21 cellular contexts compared by ENCODE assay signal in the genomic region with DNA sequence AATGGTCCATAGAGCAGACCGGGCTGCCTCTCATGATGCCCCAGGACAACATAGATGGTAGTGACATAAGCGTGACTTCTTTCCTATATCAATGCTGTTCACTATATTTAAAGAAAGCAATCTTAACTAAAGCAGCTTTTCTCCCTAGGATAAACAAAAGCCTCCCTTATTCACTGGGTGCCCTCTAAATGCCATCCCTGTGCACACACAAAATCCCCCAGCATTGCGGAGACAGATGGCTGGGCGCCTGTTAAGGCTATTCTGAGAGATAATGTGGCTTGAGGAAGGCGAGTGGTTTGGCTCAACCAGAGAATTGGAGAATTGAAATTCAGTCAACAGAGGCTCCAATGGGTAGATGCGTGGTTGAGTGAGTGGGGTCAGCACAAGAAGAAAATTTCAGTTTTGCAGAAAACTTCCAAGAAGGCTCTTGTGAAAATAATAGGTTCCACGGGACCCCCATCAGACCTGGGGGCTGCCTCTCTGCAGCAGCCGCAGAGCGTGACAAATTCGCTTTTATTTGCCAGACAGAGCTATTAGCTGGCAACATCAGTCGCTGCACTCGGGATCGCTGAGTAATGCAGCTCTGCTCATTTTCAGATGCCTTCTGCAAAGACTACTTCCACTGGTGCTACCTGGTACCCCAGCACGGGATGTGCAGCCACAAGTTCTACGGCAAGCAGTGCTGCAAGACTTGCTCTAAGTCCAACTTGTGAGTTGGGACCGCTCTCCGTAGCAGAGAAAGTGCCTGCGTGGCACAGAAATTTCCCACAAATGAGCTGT.
DNase-seq lines count a peak whose midpoint lies in the region; ATAC-seq, FAIRE-seq and TF ChIP-seq lines count a peak whose summit lies in the region.
"Had no signal": no experiment of that assay in that cellular context is flagged by ENCODE, and none has a peak within 500 bp of the region (broad histone marks: within the 10 kb centered on the region; RNA-seq: fewer than 3 reads in every experiment).

No MANE protein-coding gene starts in this region.

- no peak overlapping the region for H2BK5ac ChIP-seq in trophoblast cell (ENCODE audit: low read depth, low read length, poor library complexity)

- no peak for DNase-seq in HTR-8/SVneo (ENCODE audit: insufficient read length, low spot score)
- DNase-seq in SK-MEL-5 (ENCODE audit: low read depth, low spot score), result peak; percentile 79
- no peak for DNase-seq in chondrocyte (ENCODE audit: low spot score)
- DNase-seq in trophoblast cell, result no peak
- no peak for DNase-seq in NCI-H1105 (lab: John Stamatoyannopoulos, UW)
- DNase-seq: activated CD4-positive, alpha-beta T cell treated with anti-CD3 and anti-CD28 coated beads, Interleukin-2, amount 10 ng/mL, durations not matched to agents 7 days and 5 days; activated naive CD4-positive, alpha-beta T cell treated with anti-CD3 and anti-CD28 coated beads, Interleukin-2, amount 50 U/mL, for 16 hours; Calu3; EL; left cardiac atrium; mesendoderm; naive thymus-derived CD4-positive, alpha-beta T cell; NCI-H146; NCI-H526 had no signal

- H3K9ac ChIP-seq in trophoblast cell (ENCODE audit: low read length), result no peak overlapping the region

- H2BK120ac ChIP-seq in trophoblast cell (ENCODE audit: insufficient read depth, low read length, poor library complexity), result peak overlapping the region; percentile 48

- H3K27me3 Mint-ChIP-seq in chondrocyte (ENCODE audit: low read depth), result no peaks in the 10 kb centered on the region
- H3K27me3 Mint-ChIP-seq: activated CD4-positive, alpha-beta T cell treated with anti-CD3 and anti-CD28 coated beads, Interleukin-2, amount 10 ng/mL, durations not matched to agents 7 days and 5 days; naive thymus-derived CD4-positive, alpha-beta T cell; stimulated activated naive CD8-positive, alpha-beta T cell treated with anti-CD3 and anti-CD28 coated beads, Interleukin-15, Interleukin-2, amounts not matched to agents 100 ng/mL and 50 ng/mL, for 24 hours had no signal

- H3K79me1 ChIP-seq in trophoblast cell (ENCODE audit: low read length), result peaks cover 17% of the 10 kb centered on the region

- H3K9me3 Mint-ChIP-seq in chondrocyte (ENCODE audit: low read depth), result peaks cover 3% of the 10 kb centered on the region

- no peaks in the 10 kb centered on the region for H3K36me3 ChIP-seq in trophoblast cell (ENCODE audit: control insufficient read depth in 1 of 2, insufficient read depth in 2 of 2, low read length in 2 of 2)
- H3K36me3 ChIP-seq: right atrium auricular region had no signal

- no peak overlapping the region for H2BK12ac ChIP-seq in trophoblast cell (ENCODE audit: low read length)

- H2AFZ ChIP-seq in trophoblast cell (ENCODE audit: insufficient read depth, low read length, poor library complexity), result no peak overlapping the region

- in situ Hi-C loops in SK-MEL-5 (cut with HindIII; ENCODE audit: low pct_unique_long_range_greater_than_20kb, low sequenced_read_pairs), result no loop called here

- no peaks in the 10 kb centered on the region for H3K9me3 ChIP-seq in trophoblast cell (ENCODE audit: insufficient read depth, low read depth, low read length)
- H3K9me3 ChIP-seq: right atrium auricular region had no signal

- H2AK5ac ChIP-seq in trophoblast cell (ENCODE audit: low read length), result no peak overlapping the region

- H3K4me3 Mint-ChIP-seq in chondrocyte (ENCODE audit: unreplicated experiment), result no peak overlapping the region
- H3K4me3 Mint-ChIP-seq: activated CD4-positive, alpha-beta T cell treated with anti-CD3 and anti-CD28 coated beads, Interleukin-2, amount 10 ng/mL, durations not matched to agents 7 days and 5 days; naive thymus-derived CD4-positive, alpha-beta T cell; stimulated activated naive CD8-positive, alpha-beta T cell treated with anti-CD3 and anti-CD28 coated beads, Interleukin-15, Interleukin-2, amounts not matched to agents 100 ng/mL and 50 ng/mL, for 24 hours had no signal

- peak; percentile 20 for FAIRE-seq in HTR-8/SVneo (lab: Jason Lieb, UNC)
- FAIRE-seq: RCC 7860 had no signal

- H3K27me3 ChIP-seq in trophoblast cell (ENCODE audit: insufficient read depth, low read length), result no peaks in the 10 kb centered on the region
- H3K27me3 ChIP-seq: right atrium auricular region had no signal

- peak overlapping the region; percentile 54 for H4K8ac ChIP-seq in trophoblast cell (ENCODE audit: low read depth, low read length)

- no peak overlapping the region for H3K14ac ChIP-seq in trophoblast cell (ENCODE audit: low read length)

- ATAC-seq in GM18907 (IDR thresholded peaks at IDR 0.05; ENCODE audit: unreplicated experiment), result no peak
- ATAC-seq in GM19463 (IDR thresholded peaks at IDR 0.05; ENCODE audit: unreplicated experiment), result no peak
- no peak for ATAC-seq in GM21423 (IDR thresholded peaks at IDR 0.05; ENCODE audit: unreplicated experiment)
- ATAC-seq: left cardiac atrium; naive thymus-derived CD4-positive, alpha-beta T cell had no signal

- H3K4me3 ChIP-seq in trophoblast cell (ENCODE audit: low read depth, low read length), result no peak overlapping the region
- H3K4me3 ChIP-seq: right atrium auricular region had no signal

- no peaks in the 10 kb centered on the region for H3K79me2 ChIP-seq in trophoblast cell (ENCODE audit: control insufficient read depth, insufficient read depth, low read length, poor library complexity)

- peaks cover 13 to 21% of the 10 kb centered on the region in 2 experiments for H3K4me1 ChIP-seq in trophoblast cell (ENCODE audit: control insufficient read depth in 1 of 2, insufficient read depth in 2 of 2, low read length in 2 of 2)
- H3K4me1 ChIP-seq: right atrium auricular region had no signal

- H3K27ac Mint-ChIP-seq in chondrocyte (ENCODE audit: unreplicated experiment), result peak overlapping the region; percentile 11
- H3K27ac Mint-ChIP-seq: activated CD4-positive, alpha-beta T cell treated with anti-CD3 and anti-CD28 coated beads, Interleukin-2, amount 10 ng/mL, durations not matched to agents 7 days and 5 days; naive thymus-derived CD4-positive, alpha-beta T cell; stimulated activated naive CD8-positive, alpha-beta T cell treated with anti-CD3 and anti-CD28 coated beads, Interleukin-15, Interleukin-2, amounts not matched to agents 100 ng/mL and 50 ng/mL, for 24 hours had no signal

- no peak overlapping the region for H4K12ac ChIP-seq in trophoblast cell (ENCODE audit: low read depth, low read length)

- no peak overlapping the region for H3K27ac ChIP-seq in trophoblast cell (ENCODE audit: low read depth, low read length)
- H3K27ac ChIP-seq: epithelial cell of prostate, right atrium auricular region had no signal

- H3K4me2 ChIP-seq in trophoblast cell (ENCODE audit: low read length), result no peak overlapping the region

- no peak overlapping the region for H3K18ac ChIP-seq in trophoblast cell (ENCODE audit: low read length)

- peaks cover 59% of the 10 kb centered on the region for H3K4me1 Mint-ChIP-seq in chondrocyte (ENCODE audit: low read depth)
- H3K4me1 Mint-ChIP-seq: activated CD4-positive, alpha-beta T cell treated with anti-CD3 and anti-CD28 coated beads, Interleukin-2, amount 10 ng/mL, durations not matched to agents 7 days and 5 days had no signal

- H3K4ac ChIP-seq in trophoblast cell (ENCODE audit: low read depth, low read length), result no peak overlapping the region

- WGBS in trophoblast cell (ENCODE audit: extremely low coverage, insufficient coverage, insufficient read length), result no CpG with 5 or more reads among the region's 18 CpGs

- TF ChIP-seq CTCF in chondrocyte (IDR thresholded peaks at IDR 0.05), result no peak

- H3K23ac ChIP-seq in trophoblast cell (ENCODE audit: low read length), result no peak overlapping the region

- no peaks in the 10 kb centered on the region for H3K36me3 Mint-ChIP-seq in chondrocyte (ENCODE audit: low read depth)

- peak overlapping the region; percentile 58 for H4K91ac ChIP-seq in trophoblast cell (ENCODE audit: low read depth, low read length)
